In the genomic region with DNA sequence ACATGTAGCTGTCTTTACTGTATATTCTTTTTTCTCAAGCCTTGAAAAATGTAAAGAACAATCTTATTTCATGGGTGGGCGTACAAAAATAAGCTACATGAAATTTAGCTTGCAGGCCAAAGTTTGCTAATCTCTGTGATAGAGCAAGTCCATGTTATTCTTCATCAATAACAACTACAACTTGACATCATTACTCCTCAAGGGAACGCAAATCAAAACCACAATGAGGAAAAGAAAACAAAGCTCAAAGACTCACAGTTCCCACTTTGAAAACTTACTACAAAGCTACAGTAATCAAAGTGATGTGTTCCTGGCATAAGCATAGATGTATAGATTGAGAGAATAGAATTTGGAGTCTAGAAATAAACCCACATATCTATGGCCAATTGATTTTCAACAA, we compare ENCODE assay signal across 1 cellular context.
TF ChIP-seq lines count a peak whose summit lies in the region.

No MANE protein-coding gene starts in this region.

TF ChIP-seq in WTC11, 78 proteins besides CTCF, POLR2A, EP300 and RAD21 (continued from another document):
- TF ChIP-seq NR2C2 (CRISPR knock-in tag; IDR thresholded peaks at IDR 0.05) (no peak), ERG (CRISPR knock-in tag; IDR thresholded peaks at IDR 0.05) (no peak)
